ENCODE assay signal across 9 cellular contexts in the genomic region with DNA sequence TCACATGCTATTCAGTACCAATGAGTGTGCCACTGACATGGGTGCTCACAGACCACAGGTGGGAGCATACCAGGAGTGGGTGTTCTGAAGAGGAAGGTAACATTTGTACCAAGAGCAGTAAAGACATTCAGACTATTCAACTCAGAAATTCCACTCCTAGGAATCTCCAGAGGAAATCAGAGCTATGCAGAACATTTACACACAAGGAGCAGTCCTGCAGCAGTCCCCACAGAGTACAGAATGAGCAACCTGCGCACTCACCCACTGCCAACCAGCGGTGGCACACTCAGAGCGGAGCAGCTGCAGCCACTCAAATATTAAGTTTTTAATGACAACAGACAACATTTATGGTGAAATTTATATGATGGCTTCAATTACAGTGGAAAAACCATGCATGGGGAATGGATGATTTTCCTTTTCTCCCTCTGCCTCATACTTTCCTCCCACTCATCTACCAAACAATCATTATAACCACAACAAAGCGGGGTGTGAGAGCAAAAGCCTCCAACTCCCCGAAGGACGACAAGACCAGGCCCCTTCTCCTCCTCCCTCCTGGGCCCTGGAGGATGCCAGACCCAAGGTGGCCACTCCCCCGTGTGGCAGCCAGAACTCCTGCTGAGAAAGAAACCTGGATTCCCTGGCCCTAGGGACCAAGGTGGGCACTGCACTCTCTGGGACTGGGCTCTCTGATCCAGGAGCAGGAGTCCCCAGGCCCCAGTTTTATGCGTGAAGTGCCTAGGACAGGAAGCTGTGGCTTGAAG. TPM values are rescaled to one million over a fixed set of nuclear protein-coding genes. Genes with fewer than 3 reads are reported as not detected.
DNase-seq lines count a peak whose midpoint lies in the region; ATAC-seq, FAIRE-seq and TF ChIP-seq lines count a peak whose summit lies in the region.
"Had no signal": no experiment of that assay in that cellular context is flagged by ENCODE, and none has a peak within 500 bp of the region (broad histone marks: within the 10 kb centered on the region; RNA-seq: fewer than 3 reads in every experiment).

No MANE protein-coding gene starts in this region.

- intact Hi-C loops in activated CD8-positive, alpha-beta T cell treated with anti-CD3 and anti-CD28 coated beads for 36 hours (cut with micrococcal nuclease): no loop called here

- TF ChIP-seq POLR2A in A549 (IDR thresholded peaks at IDR 0.05; ENCODE audit: low read length): no peak

- 76% methylated on average over 8 of the region's 8 CpGs for whole genome bisulfite sequencing in A549 (ENCODE audit: missing lambda C conversion rate)

- FAIRE-seq in A549 (lab: Jason Lieb, UNC): no peak

- H3K27ac ChIP-seq in A549: no peak overlapping the region

- H3K9me3 ChIP-seq in A549: no peaks in the 10 kb centered on the region

- no peak for TF ChIP-seq RAD21 in A549 (conservative IDR thresholded peaks at IDR 0.05 in 1 of 2, IDR thresholded peaks at IDR 0.05 in 1 of 2)

- peaks cover 41% of the 10 kb centered on the region for H3K4me1 Mint-ChIP-seq in activated CD8-positive, alpha-beta T cell treated with anti-CD3 and anti-CD28 coated beads for 36 hours (ENCODE audit: low read depth)
- peaks cover 65 to 70% of the 10 kb centered on the region in 2 donors for H3K4me1 Mint-ChIP-seq in immature natural killer cell

- no peak overlapping the region for H3K4me3 Mint-ChIP-seq in activated CD8-positive, alpha-beta T cell treated with anti-CD3 and anti-CD28 coated beads for 36 hours
- peak overlapping the region in 3 of 5 donors; percentile 4 to 56 (median 26) for H3K4me3 Mint-ChIP-seq in immature natural killer cell

- peak; percentile 62 to 84; a peak in 4 of 6 replicates for ATAC-seq in A549
- no peak for ATAC-seq in activated CD8-positive, alpha-beta T cell treated with anti-CD3 and anti-CD28 coated beads for 36 hours
- ATAC-seq in HG03095 (IDR thresholded peaks at IDR 0.05; ENCODE audit: unreplicated experiment): no peak

- H3K4me2 ChIP-seq in A549: no peak overlapping the region

- no peaks in the 10 kb centered on the region for H3K27me3 Mint-ChIP-seq in activated CD8-positive, alpha-beta T cell treated with anti-CD3 and anti-CD28 coated beads for 36 hours
- peaks cover 3 to 6% (median 6%) of the 10 kb centered on the region in 3 donors for H3K27me3 Mint-ChIP-seq in immature natural killer cell (ENCODE audit: low read depth in 3 of 3)

- no peak for TF ChIP-seq EP300 in A549 (IDR thresholded peaks at IDR 0.05)

- DNase-seq in A549 (ENCODE audit: low read depth in 1 of 2, low spot score in 1 of 2) (peak; percentile 44 to 67), immature natural killer cell (no peak), HK-2 (ENCODE audit: unreplicated experiment) (no peak), cortex of kidney (lab: John Stamatoyannopoulos, UW) (no peak), NCI-H2107 treated with DMSO at 0.1 percent for 48 hours (lab: John Stamatoyannopoulos, UW; ENCODE audit: unreplicated experiment) (no peak)
- no peak for DNase-seq in activated CD8-positive, alpha-beta T cell treated with anti-CD3 and anti-CD28 coated beads for 36 hours
- DNase-seq: stimulated activated CD4-positive, alpha-beta T cell treated with anti-CD3 and anti-CD28 coated beads, Interleukin-12 subunit alpha, Interleukin-12 subunit beta, amount 100 ng/mL, for 4 hours had no signal

- H3K4me1 ChIP-seq in A549: peaks cover 13% of the 10 kb centered on the region

- H3K27ac Mint-ChIP-seq in activated CD8-positive, alpha-beta T cell treated with anti-CD3 and anti-CD28 coated beads for 36 hours: peak overlapping the region; percentile 5
- no peak overlapping the region for H3K27ac Mint-ChIP-seq in immature natural killer cell

- TF ChIP-seq CTCF in A549 (IDR thresholded peaks at IDR 0.05) (no peak), GM12872 (IDR thresholded peaks at IDR 0.05; ENCODE audit: insufficient read depth, low read depth, low read length) (0 out of 3 replicates have a peak, but pooled peaks have one; percentile 24)
- no peak for TF ChIP-seq CTCF in activated CD8-positive, alpha-beta T cell treated with anti-CD3 and anti-CD28 coated beads for 36 hours (IDR thresholded peaks at IDR 0.05)

- CTCF ChIA-PET in A549 (lab: Yijun Ruan, JAX): interaction anchor here (0.5 to 0.6 kb wide), 2 partner anchors 34 to 230 kb away, joined by 3 to 4 read pairs; no protein-coding TSS in a partner anchor
- CTCF ChIA-PET in activated CD8-positive, alpha-beta T cell treated with anti-CD3 and anti-CD28 coated beads for 36 hours (lab: Charles Lee): no interaction called here

- H3K36me3 Mint-ChIP-seq in activated CD8-positive, alpha-beta T cell treated with anti-CD3 and anti-CD28 coated beads for 36 hours (ENCODE audit: low read depth): peaks cover 10% of the 10 kb centered on the region
- H3K36me3 Mint-ChIP-seq in immature natural killer cell: no peaks in the 10 kb centered on the region

- H3K4me3 ChIP-seq in A549: no peak overlapping the region

- H3K9me3 Mint-ChIP-seq in activated CD8-positive, alpha-beta T cell treated with anti-CD3 and anti-CD28 coated beads for 36 hours: no peaks in the 10 kb centered on the region
- H3K9me3 Mint-ChIP-seq in immature natural killer cell: no peaks in the 10 kb centered on the region

- POLR2A ChIA-PET in A549 (lab: Yijun Ruan, JAX): no interaction called here
- POLR2A ChIA-PET in activated CD8-positive, alpha-beta T cell treated with anti-CD3 and anti-CD28 coated beads for 36 hours (lab: Charles Lee): no interaction called here

TF ChIP-seq in A549, 52 proteins besides CTCF, POLR2A, EP300 and RAD21 (continues in another document):
- TF ChIP-seq EHMT2 (IDR thresholded peaks at IDR 0.05; ENCODE audit: low read depth) (no peak), FOXS1 (CRISPR knock-in tag; IDR thresholded peaks at IDR 0.05) (no peak), MAFK (IDR thresholded peaks at IDR 0.05; ENCODE audit: partially characterized antibody) (no peak), ZSCAN20 (CRISPR knock-in tag; IDR thresholded peaks at IDR 0.05) (no peak), SMC3 (IDR thresholded peaks at IDR 0.05) (no peak), KDM5A (IDR thresholded peaks at IDR 0.05) (no peak), CBX2 (IDR thresholded peaks at IDR 0.05; ENCODE audit: borderline replicate concordance, low read depth) (no peak), SREBF2 (IDR thresholded peaks at IDR 0.05) (no peak), MAZ (IDR thresholded peaks at IDR 0.05; ENCODE audit: borderline replicate concordance, low read depth, low read length) (no peak), GATA3 (IDR thresholded peaks at IDR 0.05; ENCODE audit: borderline replicate concordance) (no peak), ZFP36 (IDR thresholded peaks at IDR 0.05; ENCODE audit: borderline replicate concordance, partially characterized antibody) (no peak), TFCP2L1 (CRISPR knock-in tag; IDR thresholded peaks at IDR 0.05) (no peak)
- TF ChIP-seq, protein P1, sequence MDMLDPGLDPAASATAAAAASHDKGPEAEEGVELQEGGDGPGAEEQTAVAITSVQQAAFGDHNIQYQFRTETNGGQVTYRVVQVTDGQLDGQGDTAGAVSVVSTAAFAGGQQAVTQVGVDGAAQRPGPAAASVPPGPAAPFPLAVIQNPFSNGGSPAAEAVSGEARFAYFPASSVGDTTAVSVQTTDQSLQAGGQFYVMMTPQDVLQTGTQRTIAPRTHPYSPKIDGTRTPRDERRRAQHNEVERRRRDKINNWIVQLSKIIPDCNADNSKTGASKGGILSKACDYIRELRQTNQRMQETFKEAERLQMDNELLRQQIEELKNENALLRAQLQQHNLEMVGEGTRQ (IDR thresholded peaks at IDR 0.05): no peak
- TF ChIP-seq, protein P2, sequence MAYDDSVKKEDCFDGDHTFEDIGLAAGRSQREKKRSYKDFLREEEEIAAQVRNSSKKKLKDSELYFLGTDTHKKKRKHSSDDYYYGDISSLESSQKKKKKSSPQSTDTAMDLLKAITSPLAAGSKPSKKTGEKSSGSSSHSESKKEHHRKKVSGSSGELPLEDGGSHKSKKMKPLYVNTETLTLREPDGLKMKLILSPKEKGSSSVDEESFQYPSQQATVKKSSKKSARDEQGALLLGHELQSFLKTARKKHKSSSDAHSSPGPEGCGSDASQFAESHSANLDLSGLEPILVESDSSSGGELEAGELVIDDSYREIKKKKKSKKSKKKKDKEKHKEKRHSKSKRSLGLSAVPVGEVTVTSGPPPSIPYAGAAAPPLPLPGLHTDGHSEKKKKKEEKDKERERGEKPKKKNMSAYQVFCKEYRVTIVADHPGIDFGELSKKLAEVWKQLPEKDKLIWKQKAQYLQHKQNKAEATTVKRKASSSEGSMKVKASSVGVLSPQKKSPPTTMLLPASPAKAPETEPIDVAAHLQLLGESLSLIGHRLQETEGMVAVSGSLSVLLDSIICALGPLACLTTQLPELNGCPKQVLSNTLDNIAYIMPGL (CRISPR knock-in tag; IDR thresholded peaks at IDR 0.05; ENCODE audit: borderline replicate concordance): no peak
- TF ChIP-seq, protein P3, sequence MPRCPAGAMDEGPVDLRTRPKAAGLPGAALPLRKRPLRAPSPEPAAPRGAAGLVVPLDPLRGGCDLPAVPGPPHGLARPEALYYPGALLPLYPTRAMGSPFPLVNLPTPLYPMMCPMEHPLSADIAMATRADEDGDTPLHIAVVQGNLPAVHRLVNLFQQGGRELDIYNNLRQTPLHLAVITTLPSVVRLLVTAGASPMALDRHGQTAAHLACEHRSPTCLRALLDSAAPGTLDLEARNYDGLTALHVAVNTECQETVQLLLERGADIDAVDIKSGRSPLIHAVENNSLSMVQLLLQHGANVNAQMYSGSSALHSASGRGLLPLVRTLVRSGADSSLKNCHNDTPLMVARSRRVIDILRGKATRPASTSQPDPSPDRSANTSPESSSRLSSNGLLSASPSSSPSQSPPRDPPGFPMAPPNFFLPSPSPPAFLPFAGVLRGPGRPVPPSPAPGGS (IDR thresholded peaks at IDR 0.05): no peak
- TF ChIP-seq, protein P4, sequence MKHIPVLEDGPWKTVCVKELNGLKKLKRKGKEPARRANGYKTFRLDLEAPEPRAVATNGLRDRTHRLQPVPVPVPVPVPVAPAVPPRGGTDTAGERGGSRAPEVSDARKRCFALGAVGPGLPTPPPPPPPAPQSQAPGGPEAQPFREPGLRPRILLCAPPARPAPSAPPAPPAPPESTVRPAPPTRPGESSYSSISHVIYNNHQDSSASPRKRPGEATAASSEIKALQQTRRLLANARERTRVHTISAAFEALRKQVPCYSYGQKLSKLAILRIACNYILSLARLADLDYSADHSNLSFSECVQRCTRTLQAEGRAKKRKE (CRISPR knock-in tag; IDR thresholded peaks at IDR 0.05; ENCODE audit: low read depth): no peak

RNA-seq across cellular contexts. Expression of a gene that starts 5.4 kb away (rescaled TPM):
- polyA plus RNA-seq in A549 (2011; rRNA removed) (3.8 and 5.6 TPM in 2 replicates), A549 (2017; fragmentation: RNase III; extraction: RNeasy Plus Mini Kit Qiagen cat#74134 plus additional on column Dnase treatment) (10.5 to 11.9 TPM (median 11.6 TPM) in 3 replicates), immature natural killer cell (1 to 10 TPM; 5.1 to 6.6 (median 6.0) TPM)
- 5.8 and 9.7 TPM in 2 replicates for polyA plus RNA-seq in A549 (2012; cell fraction: cytosol; rRNA removed)
- 10.0 and 11.0 TPM in 2 replicates for polyA plus RNA-seq in A549 (2012; cell fraction: nucleus; rRNA removed)
- 6.0 and 6.7 TPM in 2 replicates for polyA minus RNA-seq in A549 (2011; rRNA and poly(A)+ RNA removed)
- 10 to 100 TPM; 12.5 to 13.0 TPM for total RNA-seq in activated CD8-positive, alpha-beta T cell treated with anti-CD3 and anti-CD28 coated beads for 36 hours

Comparison
In these comparisons a context has a peak if more than half of its experiments do, and no peak if none do; other contexts are left out.
1. ATAC-seq: peak in A549 (2 of 2); none in activated CD8-positive, alpha-beta T cell treated with anti-CD3 and anti-CD28 coated beads for 36 hours (single experiment) and HG03095 (single experiment).
2. DNase-seq: peak in A549 (2 of 2); none in activated CD8-positive, alpha-beta T cell treated with anti-CD3 and anti-CD28 coated beads for 36 hours (single experiment), immature natural killer cell (0 of 3), HK-2 (single experiment), cortex of kidney (single experiment) and NCI-H2107 treated with DMSO at 0.1 percent for 48 hours (single experiment).